9 cellular contexts compared by ENCODE assay signal in genomic region chr2:949384-949893, GRCh38. TPM values are rescaled to one million over a fixed set of nuclear protein-coding genes. Genes with fewer than 3 reads are reported as not detected.
DNase-seq lines count a peak whose midpoint lies in the region; ATAC-seq, FAIRE-seq and TF ChIP-seq lines count a peak whose summit lies in the region.
"Had no signal": no experiment of that assay in that cellular context is flagged by ENCODE, and none has a peak within 500 bp of the region (broad histone marks: within the 10 kb centered on the region; RNA-seq: fewer than 3 reads in every experiment).

No MANE protein-coding gene starts in this region.

- no peaks in the 10 kb centered on the region for H4K20me1 ChIP-seq in keratinocyte (ENCODE audit: control insufficient read depth, extremely low read depth, insufficient read depth, low read length)

- ATAC-seq in activated CD8-positive, alpha-beta memory T cell treated with anti-CD3 and anti-CD28 coated beads, Interleukin-2, amount 10 ng/mL, durations not matched to agents 7 days and 5 days, result no peak

- BruUV-seq in Calu3 (replicated peaks; lab: Mats Ljungman, UMichigan), result no TSS peak

- no peak for FAIRE-seq in keratinocyte (lab: Jason Lieb, UNC)

- H3K27ac ChIP-seq in keratinocyte (ENCODE audit: control insufficient read depth, insufficient read depth, low read length), result no peak overlapping the region
- H3K27ac ChIP-seq in testis, result peak overlapping the region in 1 of 2 donors; percentile 14

- dilution Hi-C loops in keratinocyte (cut with MboI; ENCODE audit: extremely low pct_ligation_motif_present, low sequenced_read_pairs), result no loop called here

- H3K79me2 ChIP-seq in keratinocyte (ENCODE audit: control insufficient read depth, insufficient read depth, low read length), result no peaks in the 10 kb centered on the region

- peak overlapping the region; percentile 64 for H3K4me3 Mint-ChIP-seq in activated CD8-positive, alpha-beta memory T cell treated with anti-CD3 and anti-CD28 coated beads, Interleukin-2, amount 10 ng/mL, durations not matched to agents 7 days and 5 days
- peak overlapping the region; percentile 79 for H3K4me3 Mint-ChIP-seq in activated T-helper 1 cell treated with anti-CD3 and anti-CD28 coated beads, Interleukin-12 subunit alpha, Interleukin-12 subunit beta, Interleukin-2, Interleukin-4 antibody, amounts not matched to agents 30 ng/mL and 10 ng/mL and 1 ng/mL, durations not matched to agents 14 hours and 24 hours and 36 hours
- no peak overlapping the region for H3K4me3 Mint-ChIP-seq in Calu3 (ENCODE audit: low read depth, unreplicated experiment)

- CTCF ChIA-PET in activated CD8-positive, alpha-beta memory T cell treated with anti-CD3 and anti-CD28 coated beads, Interleukin-2, amount 10 ng/mL, durations not matched to agents 7 days and 5 days (lab: Charles Lee), result no interaction called here
- CTCF ChIA-PET in Calu3 (lab: Charles Lee), result no interaction called here

- no peaks in the 10 kb centered on the region for H3K36me3 Mint-ChIP-seq in activated CD8-positive, alpha-beta memory T cell treated with anti-CD3 and anti-CD28 coated beads, Interleukin-2, amount 10 ng/mL, durations not matched to agents 7 days and 5 days
- H3K36me3 Mint-ChIP-seq in activated T-helper 1 cell treated with anti-CD3 and anti-CD28 coated beads, Interleukin-12 subunit alpha, Interleukin-12 subunit beta, Interleukin-2, Interleukin-4 antibody, amounts not matched to agents 30 ng/mL and 10 ng/mL and 1 ng/mL, durations not matched to agents 14 hours and 24 hours and 36 hours (ENCODE audit: low read depth), result no peaks in the 10 kb centered on the region
- no peaks in the 10 kb centered on the region for H3K36me3 Mint-ChIP-seq in Calu3 (ENCODE audit: insufficient read depth, unreplicated experiment)

- H3K27ac Mint-ChIP-seq in activated CD8-positive, alpha-beta memory T cell treated with anti-CD3 and anti-CD28 coated beads, Interleukin-2, amount 10 ng/mL, durations not matched to agents 7 days and 5 days, result no peak overlapping the region
- no peak overlapping the region for H3K27ac Mint-ChIP-seq in activated T-helper 1 cell treated with anti-CD3 and anti-CD28 coated beads, Interleukin-12 subunit alpha, Interleukin-12 subunit beta, Interleukin-2, Interleukin-4 antibody, amounts not matched to agents 30 ng/mL and 10 ng/mL and 1 ng/mL, durations not matched to agents 14 hours and 24 hours and 36 hours
- no peak overlapping the region for H3K27ac Mint-ChIP-seq in Calu3 (ENCODE audit: unreplicated experiment)

- H3K9me3 ChIP-seq in keratinocyte (ENCODE audit: control insufficient read depth, low read depth, low read length) (no peaks in the 10 kb centered on the region), testis (no peaks in the 10 kb centered on the region)

- no peak for TF ChIP-seq CTCF in keratinocyte (optimal IDR thresholded peaks at IDR 0.05 in 1 of 3, IDR thresholded peaks at IDR 0.05 in 1 of 3, conservative IDR thresholded peaks at IDR 0.05 in 1 of 3; ENCODE audit: extremely low read depth in 1 of 3, insufficient read depth in 2 of 3, low read length in 3 of 3)
- TF ChIP-seq CTCF in testis (IDR thresholded peaks at IDR 0.05), result no peak
- TF ChIP-seq CTCF in Calu3 (IDR thresholded peaks at IDR 0.05; ENCODE audit: unreplicated experiment), result no peak

- peak overlapping the region; percentile 35 for H3K4me2 ChIP-seq in keratinocyte (ENCODE audit: control insufficient read depth, extremely low read depth, insufficient read depth, low read depth, low read length)

- no peak overlapping the region for H3K9ac ChIP-seq in keratinocyte (ENCODE audit: control insufficient read depth, extremely low read depth, insufficient read depth, low read length)

- no peak for TF ChIP-seq POLR2A in testis (IDR thresholded peaks at IDR 0.05)

- peaks cover 19% of the 10 kb centered on the region for H3K4me1 Mint-ChIP-seq in activated CD8-positive, alpha-beta memory T cell treated with anti-CD3 and anti-CD28 coated beads, Interleukin-2, amount 10 ng/mL, durations not matched to agents 7 days and 5 days
- peaks cover 21% of the 10 kb centered on the region for H3K4me1 Mint-ChIP-seq in activated T-helper 1 cell treated with anti-CD3 and anti-CD28 coated beads, Interleukin-12 subunit alpha, Interleukin-12 subunit beta, Interleukin-2, Interleukin-4 antibody, amounts not matched to agents 30 ng/mL and 10 ng/mL and 1 ng/mL, durations not matched to agents 14 hours and 24 hours and 36 hours (ENCODE audit: low read depth)
- H3K4me1 Mint-ChIP-seq in Calu3 (ENCODE audit: low read depth, unreplicated experiment), result no peaks in the 10 kb centered on the region

- H3K36me3 ChIP-seq in keratinocyte (ENCODE audit: control insufficient read depth in 2 of 2, extremely low read depth in 1 of 2, insufficient read depth in 2 of 2, low read length in 2 of 2), result no peaks in the 10 kb centered on the region
- no peaks in the 10 kb centered on the region for H3K36me3 ChIP-seq in testis (ENCODE audit: low read depth, missing control alignments)

- no peak overlapping the region for H2AFZ ChIP-seq in keratinocyte (ENCODE audit: control insufficient read depth, low read length)

- peaks cover 43% of the 10 kb centered on the region for H3K27me3 Mint-ChIP-seq in activated CD8-positive, alpha-beta memory T cell treated with anti-CD3 and anti-CD28 coated beads, Interleukin-2, amount 10 ng/mL, durations not matched to agents 7 days and 5 days
- H3K27me3 Mint-ChIP-seq in activated T-helper 1 cell treated with anti-CD3 and anti-CD28 coated beads, Interleukin-12 subunit alpha, Interleukin-12 subunit beta, Interleukin-2, Interleukin-4 antibody, amounts not matched to agents 30 ng/mL and 10 ng/mL and 1 ng/mL, durations not matched to agents 14 hours and 24 hours and 36 hours (ENCODE audit: insufficient read depth), result peaks cover 43% of the 10 kb centered on the region
- no peaks in the 10 kb centered on the region for H3K27me3 Mint-ChIP-seq in Calu3 (ENCODE audit: unreplicated experiment)

- H3K9me1 ChIP-seq in keratinocyte (ENCODE audit: control insufficient read depth, extremely low read depth, insufficient read depth, low read length), result no peaks in the 10 kb centered on the region

- peaks cover 23% of the 10 kb centered on the region for H3K27me3 ChIP-seq in keratinocyte (ENCODE audit: control insufficient read depth, extremely low read depth, insufficient read depth, low read length)
- no peaks in the 10 kb centered on the region for H3K27me3 ChIP-seq in testis

- H3K4me3 ChIP-seq in keratinocyte (ENCODE audit: control insufficient read depth in 2 of 3, extremely low read depth in 1 of 3, insufficient read depth in 2 of 3, low read depth in 1 of 3, low read length in 3 of 3) (peak overlapping the region in 1 of 3 experiments; percentile 38), testis (peak overlapping the region; percentile 60 to 70)

- intact Hi-C loops in activated T-helper 1 cell treated with anti-CD3 and anti-CD28 coated beads, Interleukin-12 subunit alpha, Interleukin-12 subunit beta, Interleukin-2, Interleukin-4 antibody, amounts not matched to agents 30 ng/mL and 10 ng/mL and 1 ng/mL, durations not matched to agents 14 hours and 24 hours and 36 hours (cut with micrococcal nuclease), result loop anchor here (5.0 kb wide), 1 partner anchor 272 kb away; the partner anchor contains the start of gene TMEM18
- intact Hi-C loops in testis (cut with DNase I; ENCODE audit: low total_unique reads), result no loop called here
- intact Hi-C loops in Calu3 (cut with micrococcal nuclease; ENCODE audit: unreplicated experiment), result no loop called here

- WGBS in testis, 2 donors, result 7 to 13% methylated on average over 20 of the region's 20 CpGs

- no peak for DNase-seq in activated CD8-positive, alpha-beta memory T cell treated with anti-CD3 and anti-CD28 coated beads, Interleukin-2, amount 10 ng/mL, durations not matched to agents 7 days and 5 days
- no peak for DNase-seq in activated CD8-positive, alpha-beta memory T cell treated with anti-CD3 and anti-CD28 coated beads, Interleukin-2, amount 50 U/mL, for 48 hours
- DNase-seq in activated T-helper 1 cell treated with anti-CD3 and anti-CD28 coated beads, Interleukin-12 subunit alpha, Interleukin-12 subunit beta, Interleukin-2, Interleukin-4 antibody, amounts not matched to agents 30 ng/mL and 10 ng/mL and 1 ng/mL, durations not matched to agents 14 hours and 24 hours and 36 hours (ENCODE audit: low spot score), result no peak
- DNase-seq in keratinocyte (ENCODE audit: low read depth, low spot score), result no peak
- DNase-seq in testis, result no peak
- DNase-seq in globus pallidus (ENCODE audit: low spot score), result no peak
- DNase-seq in Kasumi-1 (lab: John Stamatoyannopoulos, UW), result no peak
- no peak for DNase-seq in Calu3
- DNase-seq: NCI-H2029 treated with DMSO at 0.1 percent for 48 hours had no signal

- peaks cover 3% of the 10 kb centered on the region for H3K9me3 Mint-ChIP-seq in activated CD8-positive, alpha-beta memory T cell treated with anti-CD3 and anti-CD28 coated beads, Interleukin-2, amount 10 ng/mL, durations not matched to agents 7 days and 5 days (ENCODE audit: low read depth)
- peaks cover 3% of the 10 kb centered on the region for H3K9me3 Mint-ChIP-seq in activated T-helper 1 cell treated with anti-CD3 and anti-CD28 coated beads, Interleukin-12 subunit alpha, Interleukin-12 subunit beta, Interleukin-2, Interleukin-4 antibody, amounts not matched to agents 30 ng/mL and 10 ng/mL and 1 ng/mL, durations not matched to agents 14 hours and 24 hours and 36 hours
- peaks cover 19% of the 10 kb centered on the region for H3K9me3 Mint-ChIP-seq in Calu3 (ENCODE audit: low read depth, unreplicated experiment)

- H3K4me1 ChIP-seq in keratinocyte (ENCODE audit: control insufficient read depth, extremely low read depth, insufficient read depth, low read length) (no peaks in the 10 kb centered on the region), testis (peaks cover 8% of the 10 kb centered on the region)

RNA-seq across cellular contexts. Expression of gene SNTG2, which starts 1.2 kb away (rescaled TPM):
- 1 to 10 TPM in 1 of 2 experiments, under 1 TPM in 1; 0.37 to 1.6 TPM for total RNA-seq in activated CD8-positive, alpha-beta memory T cell treated with anti-CD3 and anti-CD28 coated beads, Interleukin-2, amount 10 ng/mL, durations not matched to agents 7 days and 5 days
- total RNA-seq in activated T-helper 1 cell treated with anti-CD3 and anti-CD28 coated beads, Interleukin-12 subunit alpha, Interleukin-12 subunit beta, Interleukin-2, Interleukin-4 antibody, amounts not matched to agents 30 ng/mL and 10 ng/mL and 1 ng/mL, durations not matched to agents 14 hours and 24 hours and 36 hours, result not detected in 2 replicates
- polyA plus RNA-seq in keratinocyte, result 0.09 TPM in 1 of 3 replicates, not detected in the others
- polyA plus RNA-seq in keratinocyte (2011; ENCODE audit: low read depth), result not detected
- polyA plus RNA-seq in keratinocyte (2011; cell fraction: cytosol; rRNA removed), result not detected in 2 replicates
- polyA plus RNA-seq in keratinocyte (2011; cell fraction: nucleus; rRNA removed), result 0.20 TPM in 1 of 2 replicates, not detected in the other
- not detected in 2 replicates for polyA plus RNA-seq in keratinocyte (2012; ENCODE audit: low replicate concordance)
- polyA minus RNA-seq in keratinocyte, result not detected in 3 replicates
- polyA minus RNA-seq in keratinocyte (2011; cell fraction: cytosol; rRNA and poly(A)+ RNA removed), result not detected
- not detected in 2 replicates for polyA minus RNA-seq in keratinocyte (2011; cell fraction: nucleus; rRNA and poly(A)+ RNA removed)
- 10 to 100 TPM in 1 of 2 donors, 1 to 10 TPM in 1; 8.7 to 10.2 TPM for total RNA-seq in testis
- 9.1 TPM for polyA plus RNA-seq in testis (ENCODE audit: insufficient read depth, low read depth, low replicate concordance)
- total RNA-seq in Calu3 (2022), result not detected in 2 replicates
